8 cellular contexts compared by ENCODE assay signal in the genomic region with DNA sequence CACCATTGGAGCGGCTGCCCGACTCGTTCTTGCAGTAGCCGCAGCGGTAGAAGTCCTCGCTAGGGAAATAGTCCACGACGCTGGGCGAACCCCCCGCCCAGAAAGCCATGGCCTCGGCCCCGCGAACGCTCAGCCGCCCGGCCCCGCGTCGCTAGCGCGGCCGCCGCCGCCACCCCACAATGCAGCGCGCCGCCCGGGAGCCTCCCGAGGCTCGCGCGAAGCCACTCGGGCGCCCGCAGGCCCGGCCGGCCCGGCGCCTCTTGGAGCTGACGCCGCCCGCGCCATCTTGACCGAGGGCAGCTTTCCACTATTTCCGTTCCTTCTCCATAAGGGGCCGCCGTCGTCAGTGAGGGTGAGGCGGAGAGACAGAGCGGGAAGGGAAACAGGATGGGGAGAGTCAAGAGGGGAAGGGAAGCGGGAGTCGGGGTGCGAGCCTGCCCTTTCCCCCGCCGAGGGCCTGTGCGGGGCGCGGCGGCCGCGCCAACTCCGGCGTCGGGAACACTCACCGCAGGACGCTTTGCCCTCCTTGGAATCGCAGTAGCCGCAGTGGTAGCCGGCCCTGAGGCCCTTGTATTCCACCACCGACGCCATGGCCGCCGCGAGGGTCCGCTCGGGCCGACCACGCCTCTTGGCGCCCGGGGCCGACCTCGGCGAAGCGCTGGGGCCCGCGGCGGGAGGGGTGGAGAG. TPM values are rescaled to one million over a fixed set of nuclear protein-coding genes. Genes with fewer than 3 reads are reported as not detected.
DNase-seq lines count a peak whose midpoint lies in the region; ATAC-seq, FAIRE-seq and TF ChIP-seq lines count a peak whose summit lies in the region.

A gene (minus strand): TSS at position 191 of the 687 bp plus-strand sequence. CDS start 82 bp downstream, at position 109.

- no peaks in the 10 kb centered on the region; the same call in 1 of the 2 replicates for H3K27me3 Mint-ChIP-seq in WTC11 (ENCODE audit: low read depth)

- H3K9me3 ChIP-seq in small intestine (ENCODE audit: control insufficient read depth, low read depth) = no peaks in the 10 kb centered on the region

- no peaks in the 10 kb centered on the region for H3K27me3 ChIP-seq in bronchial epithelial cell (ENCODE audit: control insufficient read depth, insufficient read depth, low read length)
- no peaks in the 10 kb centered on the region for H3K27me3 ChIP-seq in small intestine (ENCODE audit: control insufficient read depth in 2 of 2, insufficient read depth in 2 of 2, low read length in 2 of 2)

- H3K4me1 Mint-ChIP-seq in WTC11 = peaks cover 19% of the 10 kb centered on the region

- FAIRE-seq in bronchial epithelial cell (lab: Jason Lieb, UNC) (no peak), small intestine (lab: Jason Lieb, UNC) (no peak)

- POLR2A ChIA-PET in WTC11 (lab: Charles Lee) = interaction anchor here (1.0 to 1.1 kb wide), 3 partner anchors 36 to 235 kb away, joined by 3 to 6 read pairs (median 5); no protein-coding TSS in a partner anchor

- ATAC-seq in GM18868 (IDR thresholded peaks at IDR 0.05; ENCODE audit: unreplicated experiment) (peak; percentile 87), HG03103 (IDR thresholded peaks at IDR 0.05; ENCODE audit: low read depth, unreplicated experiment) (peak; percentile 73), WTC11 (peak; percentile 92)

- DNase-seq in ACHN = peak; percentile 93
- DNase-seq in NCI-H2171 treated with DMSO at 0.1 percent for 48 hours (lab: John Stamatoyannopoulos, UW) = peak; percentile 88
- peak; percentile 90 for DNase-seq in WTC11 (ENCODE audit: low spot score)
- peak; percentile 82 for DNase-seq in bronchial epithelial cell (ENCODE audit: low read depth)
- peak; percentile 94 for DNase-seq in iPS-NIHi11 (ENCODE audit: low spot score)
- DNase-seq in small intestine = peak; percentile 89

- H3K4me1 ChIP-seq in small intestine (ENCODE audit: control insufficient read depth in 2 of 2, insufficient read depth in 1 of 2, low read depth in 1 of 2, low read length in 1 of 2) = peaks cover 0 to 5% of the 10 kb centered on the region in 2 donors

- peak within 1 kb of the TSS; percentile 90 for H3K27ac Mint-ChIP-seq in WTC11

- TF ChIP-seq CTCF in WTC11 (IDR thresholded peaks at IDR 0.05) = no peak
- TF ChIP-seq CTCF in bronchial epithelial cell (IDR thresholded peaks at IDR 0.05; ENCODE audit: insufficient read depth, low read length, severe bottlenecking) = no peak

- peaks cover 2% of the 10 kb centered on the region for H3K36me3 Mint-ChIP-seq in WTC11

- peak within 1 kb of the TSS; percentile 87 for H3K4me3 Mint-ChIP-seq in WTC11

- in situ Hi-C loops in ACHN (cut with HindIII; ENCODE audit: low pct_ligation_motif_present, low pct_unique_long_range_greater_than_20kb, low sequenced_read_pairs) = no loop called here

- WGBS in small intestine, 3 donors = 0% methylated on average over 51 to 87 of the region's 87 CpGs

- CTCF ChIA-PET in WTC11 (lab: Charles Lee) = interaction anchor here (1.0 kb wide), 1 partner anchor 124 kb away, joined by 7 read pairs; no protein-coding TSS in a partner anchor

- H3K9me3 Mint-ChIP-seq in WTC11 = no peaks in the 10 kb centered on the region

- H3K4me3 ChIP-seq in bronchial epithelial cell (ENCODE audit: low read depth, low read length) (peak within 1 kb of the TSS; percentile 92), small intestine (ENCODE audit: low read depth in 1 of 2, low read length in 2 of 2) (peak within 1 kb of the TSS; percentile 98 to 99)

- H3K36me3 ChIP-seq in bronchial epithelial cell (ENCODE audit: control insufficient read depth, insufficient read depth, low read length) (no peaks in the 10 kb centered on the region), small intestine (ENCODE audit: control insufficient read depth in 2 of 2, insufficient read depth in 2 of 2, low read length in 2 of 2) (no peaks in the 10 kb centered on the region)

- peak within 1 kb of the TSS; percentile 91 to 95 for H3K27ac ChIP-seq in small intestine (ENCODE audit: low read depth in 1 of 2, low read length in 1 of 2)

TF ChIP-seq in WTC11, 78 proteins besides CTCF, POLR2A, EP300 and RAD21 (continues in another document):
- TF ChIP-seq NFYB (CRISPR knock-in tag; conservative IDR thresholded peaks at IDR 0.05; ENCODE audit: low read depth) (no peak), RORB (CRISPR knock-in tag; IDR thresholded peaks at IDR 0.05) (no peak), EMX1 (CRISPR knock-in tag; IDR thresholded peaks at IDR 0.05) (peak; percentile 85; the same call in 1 of the 2 replicates), RELA (CRISPR knock-in tag; IDR thresholded peaks at IDR 0.05; ENCODE audit: borderline replicate concordance) (peak; percentile 79; the same call in 1 of the 2 replicates), NR3C1 (CRISPR knock-in tag; conservative IDR thresholded peaks at IDR 0.05; ENCODE audit: low read depth) (0 out of 2 replicates have a peak, but pooled peaks have one; percentile 35), CREM (CRISPR knock-in tag; IDR thresholded peaks at IDR 0.05) (peak; percentile 70), NFATC4 (CRISPR knock-in tag; IDR thresholded peaks at IDR 0.05) (no peak), ZNF121 (CRISPR knock-in tag; IDR thresholded peaks at IDR 0.05) (no peak), OVOL2 (CRISPR knock-in tag; IDR thresholded peaks at IDR 0.05; ENCODE audit: borderline replicate concordance) (no peak), CBFB (CRISPR knock-in tag; IDR thresholded peaks at IDR 0.05; ENCODE audit: low read depth) (no peak), KAT7 (CRISPR knock-in tag; IDR thresholded peaks at IDR 0.05; ENCODE audit: borderline replicate concordance) (no peak), NFE2L1 (CRISPR knock-in tag; IDR thresholded peaks at IDR 0.05) (0 out of 2 replicates have a peak, but pooled peaks have one; percentile 11)
- TF ChIP-seq, protein P1, sequence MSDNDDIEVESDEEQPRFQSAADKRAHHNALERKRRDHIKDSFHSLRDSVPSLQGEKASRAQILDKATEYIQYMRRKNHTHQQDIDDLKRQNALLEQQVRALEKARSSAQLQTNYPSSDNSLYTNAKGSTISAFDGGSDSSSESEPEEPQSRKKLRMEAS (CRISPR knock-in tag; IDR thresholded peaks at IDR 0.05) = peak; percentile 77
- TF ChIP-seq, protein P2, sequence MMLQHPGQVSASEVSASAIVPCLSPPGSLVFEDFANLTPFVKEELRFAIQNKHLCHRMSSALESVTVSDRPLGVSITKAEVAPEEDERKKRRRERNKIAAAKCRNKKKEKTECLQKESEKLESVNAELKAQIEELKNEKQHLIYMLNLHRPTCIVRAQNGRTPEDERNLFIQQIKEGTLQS (CRISPR knock-in tag; conservative IDR thresholded peaks at IDR 0.05) = no peak
- TF ChIP-seq, protein P3, sequence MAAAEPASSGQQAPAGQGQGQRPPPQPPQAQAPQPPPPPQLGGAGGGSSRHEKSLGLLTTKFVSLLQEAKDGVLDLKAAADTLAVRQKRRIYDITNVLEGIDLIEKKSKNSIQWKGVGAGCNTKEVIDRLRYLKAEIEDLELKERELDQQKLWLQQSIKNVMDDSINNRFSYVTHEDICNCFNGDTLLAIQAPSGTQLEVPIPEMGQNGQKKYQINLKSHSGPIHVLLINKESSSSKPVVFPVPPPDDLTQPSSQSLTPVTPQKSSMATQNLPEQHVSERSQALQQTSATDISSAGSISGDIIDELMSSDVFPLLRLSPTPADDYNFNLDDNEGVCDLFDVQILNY (CRISPR knock-in tag; IDR thresholded peaks at IDR 0.05) = peak; percentile 73; the same call in 1 of the 2 replicates
- TF ChIP-seq, protein P4, sequence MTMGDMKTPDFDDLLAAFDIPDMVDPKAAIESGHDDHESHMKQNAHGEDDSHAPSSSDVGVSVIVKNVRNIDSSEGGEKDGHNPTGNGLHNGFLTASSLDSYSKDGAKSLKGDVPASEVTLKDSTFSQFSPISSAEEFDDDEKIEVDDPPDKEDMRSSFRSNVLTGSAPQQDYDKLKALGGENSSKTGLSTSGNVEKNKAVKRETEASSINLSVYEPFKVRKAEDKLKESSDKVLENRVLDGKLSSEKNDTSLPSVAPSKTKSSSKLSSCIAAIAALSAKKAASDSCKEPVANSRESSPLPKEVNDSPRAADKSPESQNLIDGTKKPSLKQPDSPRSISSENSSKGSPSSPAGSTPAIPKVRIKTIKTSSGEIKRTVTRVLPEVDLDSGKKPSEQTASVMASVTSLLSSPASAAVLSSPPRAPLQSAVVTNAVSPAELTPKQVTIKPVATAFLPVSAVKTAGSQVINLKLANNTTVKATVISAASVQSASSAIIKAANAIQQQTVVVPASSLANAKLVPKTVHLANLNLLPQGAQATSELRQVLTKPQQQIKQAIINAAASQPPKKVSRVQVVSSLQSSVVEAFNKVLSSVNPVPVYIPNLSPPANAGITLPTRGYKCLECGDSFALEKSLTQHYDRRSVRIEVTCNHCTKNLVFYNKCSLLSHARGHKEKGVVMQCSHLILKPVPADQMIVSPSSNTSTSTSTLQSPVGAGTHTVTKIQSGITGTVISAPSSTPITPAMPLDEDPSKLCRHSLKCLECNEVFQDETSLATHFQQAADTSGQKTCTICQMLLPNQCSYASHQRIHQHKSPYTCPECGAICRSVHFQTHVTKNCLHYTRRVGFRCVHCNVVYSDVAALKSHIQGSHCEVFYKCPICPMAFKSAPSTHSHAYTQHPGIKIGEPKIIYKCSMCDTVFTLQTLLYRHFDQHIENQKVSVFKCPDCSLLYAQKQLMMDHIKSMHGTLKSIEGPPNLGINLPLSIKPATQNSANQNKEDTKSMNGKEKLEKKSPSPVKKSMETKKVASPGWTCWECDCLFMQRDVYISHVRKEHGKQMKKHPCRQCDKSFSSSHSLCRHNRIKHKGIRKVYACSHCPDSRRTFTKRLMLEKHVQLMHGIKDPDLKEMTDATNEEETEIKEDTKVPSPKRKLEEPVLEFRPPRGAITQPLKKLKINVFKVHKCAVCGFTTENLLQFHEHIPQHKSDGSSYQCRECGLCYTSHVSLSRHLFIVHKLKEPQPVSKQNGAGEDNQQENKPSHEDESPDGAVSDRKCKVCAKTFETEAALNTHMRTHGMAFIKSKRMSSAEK (CRISPR knock-in tag; IDR thresholded peaks at IDR 0.05; ENCODE audit: borderline replicate concordance) = peak; percentile 20; the same call in 1 of the 2 replicates

RNA-seq across cellular contexts. Expression of the gene that starts here (rescaled TPM):
- total RNA-seq in WTC11 (2021) (20.5 to 23.8 TPM (median 22.6 TPM) in 3 replicates), bronchial epithelial cell (17.9 and 22.5 TPM in 2 replicates)
- 10 to 100 TPM; 11.6 to 12.0 (median 11.9) TPM for polyA plus RNA-seq in small intestine

Comparison
In these comparisons a context has a peak if more than half of its experiments do, and no peak if none do; other contexts are left out.
1. Peak in every context shown above with its lines: DNase-seq, ATAC-seq, H3K4me3 ChIP-seq and H3K27ac ChIP-seq.